ENCODE assay signal across 2 cellular contexts in the genomic region with DNA sequence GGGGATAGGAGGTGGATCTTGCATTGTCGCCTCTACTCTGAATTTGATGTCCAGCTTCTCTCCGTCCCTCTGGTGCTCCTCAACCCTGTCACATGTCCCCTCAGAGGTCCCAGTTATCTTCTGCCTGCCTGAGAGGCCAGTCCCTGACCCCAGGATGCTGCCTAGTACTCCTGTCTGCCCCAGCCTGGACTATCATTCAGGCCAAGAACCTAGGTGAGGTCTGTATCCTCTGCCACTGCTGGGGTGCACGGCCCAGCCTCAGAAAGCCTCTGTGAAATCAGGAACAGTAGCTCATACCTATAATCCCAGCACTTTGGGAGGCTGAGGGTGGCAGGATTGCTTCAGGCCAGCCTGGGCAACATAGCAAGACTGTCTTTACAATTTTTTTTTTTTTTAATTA.
A peak's percentile ranks its signal among the peaks of the same experiment; 100 is the strongest.
TF ChIP-seq lines count a peak whose summit lies in the region.

No MANE protein-coding gene starts in this region.

TF ChIP-seq in HEK293, 187 proteins besides CTCF, POLR2A, EP300 and RAD21:
- TF ChIP-seq ZBTB20 (tag by site-specific recombination; IDR thresholded peaks at IDR 0.05) (no peak), ZNF394 (tag by site-specific recombination; IDR thresholded peaks at IDR 0.05; ENCODE audit: borderline replicate concordance) (peak; percentile 41; the same call in 1 of the 2 replicates)

TF ChIP-seq in SK-N-SH, 30 proteins besides CTCF, POLR2A, EP300 and RAD21:
- no peak for TF ChIP-seq YY1 (IDR thresholded peaks at IDR 0.05; ENCODE audit: low read depth)
- no peak for TF ChIP-seq FOSL2 (IDR thresholded peaks at IDR 0.05; ENCODE audit: borderline replicate concordance, low read depth)
- TF ChIP-seq MXI1 (IDR thresholded peaks at IDR 0.05; ENCODE audit: low read depth, low read length): no peak
- no peak for TF ChIP-seq NRF1 (IDR thresholded peaks at IDR 0.05; ENCODE audit: low read depth, low read length)
- no peak for TF ChIP-seq TEAD4 (IDR thresholded peaks at IDR 0.05; ENCODE audit: borderline replicate concordance, insufficient read depth)
- TF ChIP-seq NFIC (IDR thresholded peaks at IDR 0.05; ENCODE audit: borderline replicate concordance): no peak
- TF ChIP-seq PBX3 (IDR thresholded peaks at IDR 0.05): no peak
- no peak for TF ChIP-seq SIN3A (IDR thresholded peaks at IDR 0.05; ENCODE audit: borderline replicate concordance, low read depth, low read length)
- no peak for TF ChIP-seq RFX5 (IDR thresholded peaks at IDR 0.05; ENCODE audit: low read length)
TF ChIP-seq in SK-N-SH: peak in this region for 0.
